Comparison of ENCODE assay signal across 39 cellular contexts in genomic region chr20:2537101-2537500, GRCh38. TPM values are rescaled to one million over a fixed set of nuclear protein-coding genes. Genes with fewer than 3 reads are reported as not detected.
"Had no signal": no experiment of that assay in that cellular context is flagged by ENCODE, and none has a peak within 500 bp of the region (broad histone marks: within the 10 kb centered on the region; RNA-seq: fewer than 3 reads in every experiment).

No MANE protein-coding gene starts in this region.

- H3K36me3 ChIP-seq: MG63 had no signal

- H3K4me3 ChIP-seq: MG63 had no signal

- H3K9ac ChIP-seq: KMS-11 had no signal

- H3K4me2 ChIP-seq: KMS-11 had no signal

- H3K27ac ChIP-seq: KMS-11 had no signal

- H3K9me3 ChIP-seq: MG63 had no signal

- H3K27me3 ChIP-seq: MG63 had no signal

- DNase-seq: Karpas-422, Kasumi-1, KG1, MG63, MM.1S, MV-4-11, NCI-H1048, NCI-H1092, NCI-H1092 treated with DMSO at 0.1 percent for 48 hours, NCI-H1105, NCI-H1105 treated with DMSO at 0.1 percent for 48 hours, NCI-H1417, NCI-H1417 treated with DMSO at 0.1 percent for 48 hours, NCI-H1436, NCI-H1436 treated with DMSO at 0.1 percent for 48 hours, NCI-H146, NCI-H1694, NCI-H1694 treated with DMSO at 0.1 percent for 48 hours, NCI-H187, NCI-H187 treated with DMSO at 0.1 percent for 48 hours, NCI-H1930, NCI-H2029, NCI-H2029 treated with DMSO at 0.1 percent for 48 hours, NCI-H2081, NCI-H2081 treated with DMSO at 0.1 percent for 48 hours, NCI-H2107, NCI-H2171, NCI-H2171 treated with DMSO at 0.1 percent for 48 hours, NCI-H2227 treated with DMSO at 0.1 percent for 48 hours, NCI-H226, NCI-H345, NCI-H446, NCI-H446 treated with DMSO at 0.1 percent for 48 hours, NCI-H510A had no signal

RNA-seq across cellular contexts. Expression of gene TMC2, which starts 0.7 kb away (rescaled TPM):
- total RNA-seq: LHCN-M2, M059J, MCF 10A, NCI-H460 had no signal
